8 cellular contexts compared by ENCODE assay signal in the genomic region with DNA sequence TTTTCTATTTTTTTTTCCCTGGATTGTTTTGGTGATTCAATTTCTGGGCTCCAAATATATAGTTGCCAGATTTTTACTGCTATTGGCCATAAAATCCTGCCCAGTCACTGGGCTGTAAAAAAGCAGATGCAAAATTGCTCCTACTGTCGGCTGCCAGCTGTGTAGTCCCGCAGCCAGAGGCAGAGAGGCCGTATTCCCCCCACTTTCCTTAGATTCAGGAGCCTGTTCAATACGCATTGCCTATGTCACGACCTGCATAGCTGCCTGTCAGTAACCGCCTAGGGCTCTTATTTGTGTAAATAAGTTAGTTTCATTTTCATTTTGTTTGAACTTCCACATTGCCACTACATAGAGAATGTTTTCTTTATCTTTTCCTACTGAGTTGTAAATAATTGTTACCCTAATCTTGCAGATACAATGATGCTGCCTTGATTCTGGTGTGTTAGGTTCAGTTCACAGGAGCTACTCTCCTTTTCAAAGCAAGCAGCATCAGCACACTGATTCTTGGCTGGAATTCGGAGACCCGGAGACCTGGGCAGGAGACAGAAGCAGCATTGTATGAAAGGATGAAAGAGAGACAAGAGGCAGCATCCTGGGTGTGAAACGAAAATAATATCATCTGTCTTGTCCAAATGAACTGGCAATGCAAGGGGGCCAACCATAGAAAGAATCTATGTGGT. TPM values are rescaled to one million over a fixed set of nuclear protein-coding genes. Genes with fewer than 3 reads are reported as not detected.
DNase-seq lines count a peak whose midpoint lies in the region; ATAC-seq and TF ChIP-seq lines count a peak whose summit lies in the region.

No MANE protein-coding gene starts in this region.

- H3K4me1 ChIP-seq in adipocyte (ENCODE audit: control insufficient read depth, insufficient read depth, low read length): peaks cover 25% of the 10 kb centered on the region
- H3K4me1 ChIP-seq in hepatocyte (ENCODE audit: insufficient read depth): no peaks in the 10 kb centered on the region
- peaks cover 6% of the 10 kb centered on the region for H3K4me1 ChIP-seq in endodermal cell (ENCODE audit: control insufficient read depth, insufficient read depth, low read length)

- H2AFZ ChIP-seq in hepatocyte: peak overlapping the region; percentile 11

- H3K27me3 Mint-ChIP-seq in endodermal cell (ENCODE audit: insufficient read depth): peaks cover 12% of the 10 kb centered on the region

- no peaks in the 10 kb centered on the region for H3K36me3 ChIP-seq in KOPT-K1 (ENCODE audit: insufficient read depth, low read length)
- H3K36me3 ChIP-seq in adipocyte (ENCODE audit: control insufficient read depth, insufficient read depth, low read length, severe bottlenecking): no peaks in the 10 kb centered on the region
- H3K36me3 ChIP-seq in hepatocyte (replicated peaks; ENCODE audit: insufficient read depth, low read depth): no peaks in the 10 kb centered on the region
- H3K36me3 ChIP-seq in endodermal cell (ENCODE audit: control insufficient read depth, insufficient read depth, low read length): no peaks in the 10 kb centered on the region

- no peaks in the 10 kb centered on the region for H4K20me1 ChIP-seq in hepatocyte (ENCODE audit: insufficient read depth, poor library complexity, severe bottlenecking)

- peak overlapping the region; percentile 58 for H3K27ac ChIP-seq in KOPT-K1 (ENCODE audit: low read depth, low read length, poor library complexity, severe bottlenecking)
- no peak overlapping the region for H3K27ac ChIP-seq in hepatocyte
- no peak overlapping the region for H3K27ac ChIP-seq in endodermal cell (ENCODE audit: low read depth, low read length)

- H3K27me3 ChIP-seq in adipocyte (replicated peaks; ENCODE audit: control insufficient read depth, insufficient read depth, low read length): peaks cover 5% of the 10 kb centered on the region
- H3K27me3 ChIP-seq in hepatocyte: no peaks in the 10 kb centered on the region
- no peaks in the 10 kb centered on the region for H3K27me3 ChIP-seq in endodermal cell (ENCODE audit: control insufficient read depth, insufficient read depth, low read length, poor library complexity, severe bottlenecking)

- no peaks in the 10 kb centered on the region for H3K9me3 ChIP-seq in KOPT-K1 (ENCODE audit: insufficient read depth, low read length, poor library complexity, severe bottlenecking)
- H3K9me3 ChIP-seq in adipocyte (ENCODE audit: control insufficient read depth, low read length): no peaks in the 10 kb centered on the region
- no peaks in the 10 kb centered on the region for H3K9me3 ChIP-seq in hepatocyte (ENCODE audit: low read depth)
- peaks cover 7% of the 10 kb centered on the region for H3K9me3 ChIP-seq in endodermal cell (ENCODE audit: control insufficient read depth, low read length)

- peaks cover 7% of the 10 kb centered on the region for H3K4me1 Mint-ChIP-seq in endodermal cell

- peak; percentile 80 for ATAC-seq in GM21381 (IDR thresholded peaks at IDR 0.05; ENCODE audit: unreplicated experiment)
- ATAC-seq in stimulated activated naive CD8-positive, alpha-beta T cell treated with anti-CD3 and anti-CD28 coated beads, Interleukin-15, Interleukin-2, amounts not matched to agents 100 U/mL and 50 U/mL, for 24 hours: peak; percentile 59

- TF ChIP-seq POLR2A in erythroblast (IDR thresholded peaks at IDR 0.05; ENCODE audit: low read length): no peak

- peak overlapping the region; percentile 72 for H3K4me3 ChIP-seq in adipocyte (ENCODE audit: low read length)
- no peak overlapping the region for H3K4me3 ChIP-seq in hepatocyte
- no peak overlapping the region for H3K4me3 ChIP-seq in endodermal cell (ENCODE audit: low read length)

- H3K9ac ChIP-seq in adipocyte (ENCODE audit: low read length) (peak overlapping the region; percentile 78), endodermal cell (ENCODE audit: extremely low read depth, low read length, poor library complexity, severe bottlenecking) (no peak overlapping the region)

- H3K9me2 ChIP-seq in hepatocyte (replicated peaks; ENCODE audit: insufficient read depth): no peaks in the 10 kb centered on the region

- WGBS in hepatocyte (ENCODE audit: low lambda C conversion rate, missing lambda C conversion rate): 35% methylated on average over 9 of the region's 9 CpGs
- WGBS in endodermal cell (ENCODE audit: insufficient coverage in 1 of 2, insufficient read length in 1 of 2), 2 experiments: 64 to 68% methylated on average over 7 to 9 of the region's 9 CpGs

- no peaks in the 10 kb centered on the region for H3K79me2 ChIP-seq in hepatocyte

- DNase-seq in G401 (ENCODE audit: low spot score) (peak; percentile 32), adipocyte (ENCODE audit: low read depth) (peak; percentile 70), hepatocyte (ENCODE audit: low spot score) (peak; percentile 14), erythroblast (lab: John Stamatoyannopoulos, UW) (no peak), endodermal cell (no peak)
- no peak for DNase-seq in stimulated activated naive CD8-positive, alpha-beta T cell treated with anti-CD3 and anti-CD28 coated beads, Interleukin-15, Interleukin-2, amounts not matched to agents 100 U/mL and 50 U/mL, for 24 hours

- no peak overlapping the region for H3K27ac Mint-ChIP-seq in endodermal cell

- in situ Hi-C loops in G401 (cut with HindIII; ENCODE audit: low sequenced_read_pairs): no loop called here

- no peak overlapping the region for H3K4me3 Mint-ChIP-seq in endodermal cell

- peak overlapping the region; percentile 62 for H3K4me2 ChIP-seq in hepatocyte

- peaks cover 27% of the 10 kb centered on the region for H3K9me3 Mint-ChIP-seq in endodermal cell

- H3K36me3 Mint-ChIP-seq in endodermal cell (ENCODE audit: low read depth): no peaks in the 10 kb centered on the region

- TF ChIP-seq CTCF in hepatocyte (IDR thresholded peaks at IDR 0.05; ENCODE audit: poor library complexity) (no peak), endodermal cell (conservative IDR thresholded peaks at IDR 0.05) (no peak)

RNA-seq across cellular contexts. Expression of gene UST, which starts 46.0 kb away (rescaled TPM):
- not detected in 2 replicates for total RNA-seq in G401 (2014; rRNA removed; shearing (Covaris generic))
- total RNA-seq in hepatocyte: 11.7 and 13.4 TPM in 2 replicates
- polyA plus RNA-seq in hepatocyte: 7.0 and 8.0 TPM in 2 replicates
- 10 to 100 TPM; 15.3 to 16.3 TPM for total RNA-seq in endodermal cell
- 16.6 TPM for polyA plus RNA-seq in endodermal cell (2013, experiment 1 of 2)
- 15.3 TPM for polyA plus RNA-seq in endodermal cell (2013, experiment 2 of 2)

Comparison
In these comparisons a context has a peak if more than half of its experiments do, and no peak if none do; other contexts are left out.
1. DNase-seq: peak in G401 (single experiment), adipocyte (single experiment) and hepatocyte (single experiment); none in stimulated activated naive CD8-positive, alpha-beta T cell treated with anti-CD3 and anti-CD28 coated beads, Interleukin-15, Interleukin-2, amounts not matched to agents 100 U/mL and 50 U/mL, for 24 hours (single experiment), erythroblast (0 of 2) and endodermal cell (single experiment).
2. RNA of gene UST, which starts 46.0 kb away (total RNA-seq): 15.3 to 16.3 TPM in endodermal cell and 11.7 to 13.4 TPM in hepatocyte; not detected in G401; every median in the first group is over 10 times any median in the second.